20 cellular contexts compared by ENCODE assay signal in the genomic region with DNA sequence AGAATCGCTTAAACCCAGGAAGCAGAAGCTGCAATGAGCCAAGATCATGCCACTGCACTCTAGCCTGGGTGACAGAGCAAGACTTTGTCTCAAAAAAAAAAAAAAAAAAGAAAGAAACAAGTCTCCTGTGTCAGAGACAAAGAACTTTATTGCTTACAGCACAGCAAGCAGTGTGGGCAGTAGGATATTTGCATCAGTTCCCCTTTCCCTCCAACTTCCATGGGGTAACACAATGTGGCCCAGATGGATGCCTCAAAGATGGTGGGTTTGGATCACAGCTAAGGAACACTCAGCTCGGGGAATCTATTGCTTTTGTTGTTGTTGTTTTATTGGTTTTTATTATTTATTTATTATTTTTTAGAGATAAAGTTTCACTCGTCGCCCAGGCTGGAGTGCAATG. TPM values are rescaled to one million over a fixed set of nuclear protein-coding genes. Genes with fewer than 3 reads are reported as not detected.
"Had no signal": no experiment of that assay in that cellular context is flagged by ENCODE, and none has a peak within 500 bp of the region (broad histone marks: within the 10 kb centered on the region; RNA-seq: fewer than 3 reads in every experiment).

No MANE protein-coding gene starts in this region.

- ATAC-seq: left colon, lower lobe of right lung, natural killer cell had no signal

- H3K9me3 ChIP-seq: ascending aorta, lower lobe of right lung, ovary, suprapubic skin had no signal

- H3K36me3 ChIP-seq: ascending aorta, lower lobe of right lung, ovary had no signal

- H3K4me3 ChIP-seq: ascending aorta, lower lobe of right lung, ovary, suprapubic skin had no signal

- H3K27me3 Mint-ChIP-seq: activated CD4-positive, alpha-beta T cell treated with anti-CD3 and anti-CD28 coated beads, Interleukin-2, amount 10 ng/mL, durations not matched to agents 24 days and 14 days; activated naive CD4-positive, alpha-beta T cell treated with anti-CD3 and anti-CD28 coated beads, Interleukin-2, amount 50 U/mL, for 24 hours; dendritic cell treated with granulocyte-macrophage colony-stimulating factor and Interleukin-4, amounts not matched to agents 40 ng/mL and 50 ng/mL, for 4 days; stimulated activated naive CD8-positive, alpha-beta T cell treated with anti-CD3 and anti-CD28 coated beads, Interleukin-15, Interleukin-2, amounts not matched to agents 100 ng/mL and 50 ng/mL, for 24 hours; type B pancreatic cell had no signal

- H3K36me3 Mint-ChIP-seq: natural killer cell had no signal

- DNase-seq: activated CD4-positive, alpha-beta T cell treated with anti-CD3 and anti-CD28 coated beads, Interleukin-2, amount 10 ng/mL, durations not matched to agents 24 days and 14 days; activated CD8-positive, alpha-beta memory T cell treated with anti-CD3 and anti-CD28 coated beads for 24 hours; activated CD8-positive, alpha-beta memory T cell treated with anti-CD3 and anti-CD28 coated beads, Interleukin-2, amount 50 U/mL, for 48 hours; activated gamma-delta T cell; effector CD8-positive, alpha-beta T cell; glutamatergic neuron; hypothalamus; islet precursor cell; left colon; lower lobe of right lung; natural killer cell; stimulated activated CD4-positive, alpha-beta T cell treated with anti-CD3 and anti-CD28 coated beads, Interleukin-12 subunit alpha, Interleukin-12 subunit beta, amount 100 ng/mL, for 4 hours; T1000 had no signal

- H3K4me3 Mint-ChIP-seq: activated CD4-positive, alpha-beta T cell treated with anti-CD3 and anti-CD28 coated beads, Interleukin-2, amount 10 ng/mL, durations not matched to agents 24 days and 14 days; activated naive CD4-positive, alpha-beta T cell treated with anti-CD3 and anti-CD28 coated beads, Interleukin-2, amount 50 U/mL, for 24 hours; dendritic cell treated with granulocyte-macrophage colony-stimulating factor and Interleukin-4, amounts not matched to agents 40 ng/mL and 50 ng/mL, for 4 days; natural killer cell; stimulated activated naive CD8-positive, alpha-beta T cell treated with anti-CD3 and anti-CD28 coated beads, Interleukin-15, Interleukin-2, amounts not matched to agents 100 ng/mL and 50 ng/mL, for 24 hours; type B pancreatic cell had no signal

- H3K9me3 Mint-ChIP-seq: activated CD4-positive, alpha-beta T cell treated with anti-CD3 and anti-CD28 coated beads, Interleukin-2, amount 10 ng/mL, durations not matched to agents 24 days and 14 days; activated naive CD4-positive, alpha-beta T cell treated with anti-CD3 and anti-CD28 coated beads, Interleukin-2, amount 50 U/mL, for 24 hours; dendritic cell treated with granulocyte-macrophage colony-stimulating factor and Interleukin-4, amounts not matched to agents 40 ng/mL and 50 ng/mL, for 4 days; natural killer cell; stimulated activated naive CD8-positive, alpha-beta T cell treated with anti-CD3 and anti-CD28 coated beads, Interleukin-15, Interleukin-2, amounts not matched to agents 100 ng/mL and 50 ng/mL, for 24 hours; type B pancreatic cell had no signal

- H3K27ac Mint-ChIP-seq: activated CD4-positive, alpha-beta T cell treated with anti-CD3 and anti-CD28 coated beads, Interleukin-2, amount 10 ng/mL, durations not matched to agents 24 days and 14 days; activated naive CD4-positive, alpha-beta T cell treated with anti-CD3 and anti-CD28 coated beads, Interleukin-2, amount 50 U/mL, for 24 hours; dendritic cell treated with granulocyte-macrophage colony-stimulating factor and Interleukin-4, amounts not matched to agents 40 ng/mL and 50 ng/mL, for 4 days; natural killer cell; stimulated activated naive CD8-positive, alpha-beta T cell treated with anti-CD3 and anti-CD28 coated beads, Interleukin-15, Interleukin-2, amounts not matched to agents 100 ng/mL and 50 ng/mL, for 24 hours; type B pancreatic cell had no signal

- H3K27ac ChIP-seq: suprapubic skin had no signal

- H3K27me3 ChIP-seq: ascending aorta, ovary, suprapubic skin had no signal

RNA-seq across cellular contexts. Expression of gene PSPH, which starts 5.4 kb away (rescaled TPM):
- total RNA-seq: ascending aorta had no signal
